ENCODE assay signal across 8 cellular contexts in the genomic region with DNA sequence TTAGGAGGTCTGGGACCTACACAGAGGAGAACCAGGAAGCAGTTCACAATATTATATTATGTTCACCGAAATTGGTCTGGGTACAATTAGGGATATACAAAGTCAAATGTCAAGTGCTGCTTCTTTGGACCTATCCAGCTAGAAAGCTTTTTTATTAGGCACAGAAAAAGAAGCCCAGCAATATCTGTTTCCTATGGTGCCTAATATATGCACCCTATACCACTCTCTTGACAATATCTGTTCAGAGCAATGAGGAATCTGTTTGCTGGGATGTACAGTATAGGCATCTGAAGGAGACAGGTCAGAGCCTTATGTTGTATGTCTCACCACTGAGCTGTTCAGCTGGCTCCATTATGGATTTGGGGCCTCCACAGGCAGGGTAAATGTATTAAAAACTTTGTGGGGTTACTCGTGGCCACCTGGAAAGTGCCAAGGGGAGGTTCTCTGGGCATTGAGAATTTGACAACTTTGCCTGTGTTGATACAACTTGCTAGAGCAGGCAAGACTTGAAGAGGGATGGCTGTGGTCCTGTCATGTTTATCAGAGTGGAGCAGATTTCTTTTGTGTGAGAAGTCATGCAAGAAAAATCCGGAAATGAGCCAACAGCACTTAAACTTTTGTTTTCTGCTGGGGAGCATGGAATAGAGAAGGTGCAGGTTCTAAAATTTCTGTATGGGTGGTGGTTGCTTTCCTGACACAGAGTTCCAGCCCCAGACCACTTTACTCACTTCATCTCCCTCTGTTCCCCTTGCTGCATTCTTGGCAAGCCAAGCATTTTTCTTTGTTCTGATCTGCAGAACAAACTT.
DNase-seq lines count a peak whose midpoint lies in the region; ATAC-seq and TF ChIP-seq lines count a peak whose summit lies in the region.

No MANE protein-coding gene starts in this region.

- peak overlapping the region; percentile 21 to 53 (median 25) for H3K27ac Mint-ChIP-seq in nephron

- H3K9me3 ChIP-seq in KOPT-K1 (ENCODE audit: insufficient read depth, low read length, poor library complexity, severe bottlenecking): no peaks in the 10 kb centered on the region

- no peaks in the 10 kb centered on the region for H3K27me3 Mint-ChIP-seq in nephron (ENCODE audit: low read depth)

- no peak overlapping the region for H3K4me3 Mint-ChIP-seq in nephron

- no peak for TF ChIP-seq CTCF in cardiac fibroblast (IDR thresholded peaks at IDR 0.05; ENCODE audit: low read depth, low read length)
- no peak for TF ChIP-seq CTCF in nephron (IDR thresholded peaks at IDR 0.05; ENCODE audit: unreplicated experiment in 3 of 3)

- H3K4me3 ChIP-seq in cardiac fibroblast (replicated peaks in 1 of 2; ENCODE audit: low read depth in 2 of 2, low read length in 2 of 2): no peak overlapping the region

- no peaks in the 10 kb centered on the region for H3K9me3 Mint-ChIP-seq in nephron

- no peak for ATAC-seq in activated CD4-positive, CD25-positive, alpha-beta regulatory T cell treated with anti-CD3 and anti-CD28 coated beads, Interleukin-2, amount 50 U/mL, for 24 hours
- no peak for ATAC-seq in GM19395 (IDR thresholded peaks at IDR 0.05; ENCODE audit: unreplicated experiment)

- DNase-seq in GF-D8 (lab: John Stamatoyannopoulos, UW): peak; percentile 40
- DNase-seq in cardiac fibroblast (ENCODE audit: low read depth in 2 of 2): peak; percentile 76 to 78
- no peak for DNase-seq in NCI-H1092 (lab: John Stamatoyannopoulos, UW)
- no peak for DNase-seq in NCI-H1436 treated with DMSO at 0.1 percent for 48 hours (lab: John Stamatoyannopoulos, UW)

- H3K4me1 Mint-ChIP-seq in nephron: peaks cover 31% of the 10 kb centered on the region

- H3K27ac ChIP-seq in KOPT-K1 (ENCODE audit: low read depth, low read length, poor library complexity, severe bottlenecking): peak overlapping the region; percentile 58

- H3K36me3 Mint-ChIP-seq in nephron (ENCODE audit: low read depth): no peaks in the 10 kb centered on the region

- no peaks in the 10 kb centered on the region for H3K36me3 ChIP-seq in KOPT-K1 (ENCODE audit: insufficient read depth, low read length)

Comparison
In these comparisons a context has a peak if more than half of its experiments do, and no peak if none do; other contexts are left out.
1. DNase-seq: peak in GF-D8 (single experiment) and cardiac fibroblast (2 of 2); none in NCI-H1092 (single experiment) and NCI-H1436 treated with DMSO at 0.1 percent for 48 hours (single experiment).